28 cellular contexts compared by ENCODE assay signal in genomic region chr1:165468850-165469249, GRCh38. TPM values are rescaled to one million over a fixed set of nuclear protein-coding genes. Genes with fewer than 3 reads are reported as not detected.
"Had no signal": no experiment of that assay in that cellular context is flagged by ENCODE, and none has a peak within 500 bp of the region (broad histone marks: within the 10 kb centered on the region; RNA-seq: fewer than 3 reads in every experiment).

No MANE protein-coding gene starts in this region.

- H3K27ac ChIP-seq: body of pancreas, breast epithelium, KMS-11 had no signal

- H3K4me3 ChIP-seq: body of pancreas, breast epithelium had no signal

- ATAC-seq: activated CD8-positive, alpha-beta T cell treated with anti-CD3 and anti-CD28 coated beads, Interleukin-2, amount 10 ng/mL, durations not matched to agents 7 days and 5 days; body of pancreas; Panc1 had no signal

- H3K36me3 Mint-ChIP-seq: activated naive CD4-positive, alpha-beta T cell treated with anti-CD3 and anti-CD28 coated beads, Interleukin-2, amount 50 U/mL, for 24 hours; activated naive CD8-positive, alpha-beta T cell treated with anti-CD3 and anti-CD28 coated beads, Interleukin-2, amount 10 ng/mL, durations not matched to agents 7 days and 5 days had no signal

- H3K4me3 Mint-ChIP-seq: activated CD4-positive, alpha-beta T cell treated with anti-CD3 and anti-CD28 coated beads, Interleukin-2, amount 10 ng/mL, durations not matched to agents 24 days and 14 days; activated CD8-positive, alpha-beta T cell treated with anti-CD3 and anti-CD28 coated beads, Interleukin-2, amount 10 ng/mL, durations not matched to agents 7 days and 5 days; activated naive CD4-positive, alpha-beta T cell treated with anti-CD3 and anti-CD28 coated beads, Interleukin-2, amount 50 U/mL, for 24 hours; activated naive CD8-positive, alpha-beta T cell treated with anti-CD3 and anti-CD28 coated beads, Interleukin-2, amount 10 ng/mL, durations not matched to agents 7 days and 5 days; activated T-cell treated with anti-CD3 and anti-CD28 coated beads, Interleukin-2, amount 50 U/mL, for 24 hours had no signal

- H3K9me3 Mint-ChIP-seq: activated CD4-positive, alpha-beta T cell treated with anti-CD3 and anti-CD28 coated beads, Interleukin-2, amount 10 ng/mL, durations not matched to agents 24 days and 14 days; activated naive CD4-positive, alpha-beta T cell treated with anti-CD3 and anti-CD28 coated beads, Interleukin-2, amount 50 U/mL, for 24 hours; activated naive CD8-positive, alpha-beta T cell treated with anti-CD3 and anti-CD28 coated beads, Interleukin-2, amount 10 ng/mL, durations not matched to agents 7 days and 5 days; activated T-cell treated with anti-CD3 and anti-CD28 coated beads, Interleukin-2, amount 50 U/mL, for 24 hours; activated T-helper 2 cell treated with anti-CD3 and anti-CD28 coated beads, Interferon-gamma antibody, Interleukin-2, Interleukin-4, amounts not matched to agents 10 μg/mL and 5 μg/mL and 100 μg/mL, durations not matched to agents 14 hours and 24 hours and 36 hours had no signal

- H3K4me1 ChIP-seq: body of pancreas, breast epithelium had no signal

- H3K27me3 ChIP-seq: body of pancreas, breast epithelium had no signal

- H3K36me3 ChIP-seq: breast epithelium had no signal

- DNase-seq: activated CD4-positive, alpha-beta T cell treated with anti-CD3 and anti-CD28 coated beads, Interleukin-2, amount 10 ng/mL, durations not matched to agents 24 days and 14 days; activated CD4-positive, alpha-beta T cell treated with anti-CD3 and anti-CD28 coated beads, Interleukin-2, amount 50 U/mL, for 4 hours; activated CD8-positive, alpha-beta T cell treated with anti-CD3 and anti-CD28 coated beads, Interleukin-2, amount 10 ng/mL, durations not matched to agents 7 days and 5 days; activated gamma-delta T cell; activated naive CD4-positive, alpha-beta T cell treated with Interleukin-2 at 50 U/mL for 16 hours; activated naive CD8-positive, alpha-beta T cell treated with anti-CD3 and anti-CD28 coated beads, Interleukin-2, amount 10 ng/mL, durations not matched to agents 7 days and 5 days; activated T-cell treated with anti-CD3 and anti-CD28 coated beads, Interleukin-2, amount 50 U/mL, for 24 hours; body of pancreas; NCI-H1092 treated with DMSO at 0.1 percent for 48 hours; NCI-H146; NCI-H187; NCI-H2029 treated with DMSO at 0.1 percent for 48 hours; NCI-H2107; NCI-H226; NCI-H446 treated with DMSO at 0.1 percent for 48 hours; SHP77 treated with DMSO at 0.1 percent for 48 hours; SW 1271; T-helper 1 cell; T-helper 2 cell; T1000 had no signal

- H3K27ac Mint-ChIP-seq: activated CD4-positive, alpha-beta T cell treated with anti-CD3 and anti-CD28 coated beads, Interleukin-2, amount 10 ng/mL, durations not matched to agents 24 days and 14 days; activated CD8-positive, alpha-beta T cell treated with anti-CD3 and anti-CD28 coated beads, Interleukin-2, amount 10 ng/mL, durations not matched to agents 7 days and 5 days; activated naive CD4-positive, alpha-beta T cell treated with anti-CD3 and anti-CD28 coated beads, Interleukin-2, amount 50 U/mL, for 24 hours; activated naive CD8-positive, alpha-beta T cell treated with anti-CD3 and anti-CD28 coated beads, Interleukin-2, amount 10 ng/mL, durations not matched to agents 7 days and 5 days; activated T-cell treated with anti-CD3 and anti-CD28 coated beads, Interleukin-2, amount 50 U/mL, for 24 hours; activated T-helper 2 cell treated with anti-CD3 and anti-CD28 coated beads, Interferon-gamma antibody, Interleukin-2, Interleukin-4, amounts not matched to agents 10 μg/mL and 5 μg/mL and 100 μg/mL, durations not matched to agents 14 hours and 24 hours and 36 hours had no signal

- H3K4me1 Mint-ChIP-seq: activated CD4-positive, alpha-beta T cell treated with anti-CD3 and anti-CD28 coated beads, Interleukin-2, amount 10 ng/mL, durations not matched to agents 24 days and 14 days; activated naive CD4-positive, alpha-beta T cell treated with anti-CD3 and anti-CD28 coated beads, Interleukin-2, amount 50 U/mL, for 24 hours; activated naive CD8-positive, alpha-beta T cell treated with anti-CD3 and anti-CD28 coated beads, Interleukin-2, amount 10 ng/mL, durations not matched to agents 7 days and 5 days had no signal

- H3K9me3 ChIP-seq: body of pancreas, breast epithelium had no signal

RNA-seq across cellular contexts. Expression of gene RXRG, which starts 23.9 kb away (rescaled TPM):
- total RNA-seq: activated CD4-positive, alpha-beta T cell treated with anti-CD3 and anti-CD28 coated beads, Interleukin-2, amount 10 ng/mL, durations not matched to agents 24 days and 14 days; activated CD8-positive, alpha-beta T cell treated with anti-CD3 and anti-CD28 coated beads, Interleukin-2, amount 10 ng/mL, durations not matched to agents 7 days and 5 days; activated naive CD8-positive, alpha-beta T cell treated with anti-CD3 and anti-CD28 coated beads, Interleukin-2, amount 10 ng/mL, durations not matched to agents 7 days and 5 days; activated T-helper 2 cell treated with anti-CD3 and anti-CD28 coated beads, Interferon-gamma antibody, Interleukin-2, Interleukin-4, amounts not matched to agents 10 μg/mL and 5 μg/mL and 100 μg/mL, durations not matched to agents 14 hours and 24 hours and 36 hours; astrocyte; LHCN-M2; M059J had no signal
